28 cellular contexts compared by ENCODE assay signal in genomic region chr3:8380904-8381704, GRCh38.
"Had no signal": no experiment of that assay in that cellular context is flagged by ENCODE, and none has a peak within 500 bp of the region (broad histone marks: within the 10 kb centered on the region; RNA-seq: fewer than 3 reads in every experiment).

No MANE protein-coding gene starts in this region.

- H3K27me3 ChIP-seq: colonic mucosa, esophagus squamous epithelium, gastrocnemius medialis, heart right ventricle, left lung had no signal

- H3K9me3 ChIP-seq: colonic mucosa, esophagus squamous epithelium, gastrocnemius medialis, lower lobe of right lung, mucosa of descending colon had no signal

- H3K36me3 Mint-ChIP-seq: mesothelial cell of epicardium, naive B cell had no signal

- H3K27ac Mint-ChIP-seq: dendritic cell treated with granulocyte-macrophage colony-stimulating factor and Interleukin-4, amounts not matched to agents 40 ng/mL and 50 ng/mL, for 4 days; effector memory CD8-positive, alpha-beta T cell; endodermal cell; mesothelial cell of epicardium; naive B cell had no signal

- H3K4me3 Mint-ChIP-seq: dendritic cell treated with granulocyte-macrophage colony-stimulating factor and Interleukin-4, amounts not matched to agents 40 ng/mL and 50 ng/mL, for 4 days; effector memory CD8-positive, alpha-beta T cell; endodermal cell; mesothelial cell of epicardium; naive B cell had no signal

- H3K9me3 Mint-ChIP-seq: effector memory CD8-positive, alpha-beta T cell had no signal

- H3K27ac ChIP-seq: colonic mucosa, epithelial cell of prostate, esophagus squamous epithelium, gastrocnemius medialis, heart right ventricle, left lung, lower lobe of right lung had no signal

- DNase-seq: colonic mucosa; cortex of kidney; effector CD8-positive, alpha-beta T cell; effector memory CD8-positive, alpha-beta T cell; endodermal cell; erythroblast; esophagus squamous epithelium; foreskin fibroblast; foreskin melanocyte; gastrocnemius medialis; glutamatergic neuron; head of caudate nucleus; heart right ventricle; hippocampal formation; left cardiac atrium; left lung; left ventricle myocardium superior; lower lobe of right lung; mesenchymal stem cell; mucosa of descending colon; naive B cell had no signal

- H3K36me3 ChIP-seq: colonic mucosa, esophagus squamous epithelium, gastrocnemius medialis, heart right ventricle, left lung, lower lobe of right lung had no signal

- H3K4me1 ChIP-seq: colonic mucosa, esophagus squamous epithelium, gastrocnemius medialis, heart right ventricle, left lung, lower lobe of right lung had no signal

- H3K27me3 Mint-ChIP-seq: dendritic cell treated with granulocyte-macrophage colony-stimulating factor and Interleukin-4, amounts not matched to agents 40 ng/mL and 50 ng/mL, for 4 days; effector memory CD8-positive, alpha-beta T cell had no signal

- FAIRE-seq: endometrium, islet of Langerhans, keratinocyte had no signal

- H3K4me1 Mint-ChIP-seq: endodermal cell, mesothelial cell of epicardium, naive B cell had no signal

- ATAC-seq: effector memory CD8-positive, alpha-beta T cell; esophagus mucosa; gastrocnemius medialis; heart right ventricle; left cardiac atrium; left lung; left ventricle myocardium superior; lower lobe of right lung; mucosa of descending colon had no signal

- H3K4me3 ChIP-seq: colonic mucosa, esophagus squamous epithelium, gastrocnemius medialis, heart right ventricle, left lung, lower lobe of right lung, mucosa of descending colon had no signal
